ENCODE assay signal across 8 cellular contexts in genomic region chr3:184175506-184175905, GRCh38. TPM values are rescaled to one million over a fixed set of nuclear protein-coding genes. Genes with fewer than 3 reads are reported as not detected.
DNase-seq lines count a peak whose midpoint lies in the region; ATAC-seq and TF ChIP-seq lines count a peak whose summit lies in the region.

No MANE protein-coding gene starts in this region.

- peaks cover 15 to 36% of the 10 kb centered on the region in 2 donors for H3K4me1 ChIP-seq in muscle layer of duodenum (ENCODE audit: control insufficient read depth in 1 of 2, insufficient read depth in 2 of 2, low read length in 2 of 2)

- peak overlapping the region; percentile 82 for H3K4me3 ChIP-seq in AG09309 (ENCODE audit: control insufficient read depth, low read depth, low read length)
- H3K4me3 ChIP-seq in Jurkat, Clone E6-1 (ENCODE audit: low read length) = peak overlapping the region; percentile 87
- peak overlapping the region; percentile 66 to 96 for H3K4me3 ChIP-seq in muscle layer of duodenum (ENCODE audit: low read depth in 1 of 2, low read length in 2 of 2)

- in situ Hi-C loops in ACHN (cut with HindIII; ENCODE audit: low pct_ligation_motif_present, low pct_unique_long_range_greater_than_20kb, low sequenced_read_pairs) = no loop called here

- peaks cover 40 to 63% of the 10 kb centered on the region in 2 donors for H3K36me3 ChIP-seq in muscle layer of duodenum (ENCODE audit: control insufficient read depth in 1 of 2, insufficient read depth in 2 of 2, low read length in 2 of 2)

- ATAC-seq in GM21526 (IDR thresholded peaks at IDR 0.05; ENCODE audit: low FRiP score, unreplicated experiment) = no peak

- H3K9me3 ChIP-seq in muscle layer of duodenum (ENCODE audit: control insufficient read depth in 1 of 2, low read length in 2 of 2) = no peaks in the 10 kb centered on the region

- H3K27me3 ChIP-seq in muscle layer of duodenum (ENCODE audit: low read depth, low read length) = no peaks in the 10 kb centered on the region

- DNase-seq in AG09309 (ENCODE audit: low read depth) = no peak
- no peak for DNase-seq in Jurkat, Clone E6-1 (ENCODE audit: low read depth, low spot score)
- DNase-seq in ACHN = no peak
- no peak for DNase-seq in NOMO-1 (lab: John Stamatoyannopoulos, UW; ENCODE audit: unreplicated experiment in 2 of 2)
- DNase-seq in activated gamma-delta T cell treated with Interleukin-2 at 50 U/mL for 16 hours = no peak

- TF ChIP-seq CTCF in AG09309 (IDR thresholded peaks at IDR 0.05; ENCODE audit: control insufficient read depth, insufficient read depth, low read depth, low read length, missing control alignments) = no peak

- H3K27ac ChIP-seq in cingulate gyrus (ENCODE audit: low read depth, low read length) (peak overlapping the region; percentile 93), muscle layer of duodenum (ENCODE audit: low read length) (peak overlapping the region; percentile 95)

RNA-seq across cellular contexts. Expression of gene AP2M1, which starts 0.9 kb away (rescaled TPM):
- 330 TPM for polyA plus RNA-seq in Jurkat, Clone E6-1 (2012; ENCODE audit: insufficient read depth, insufficient read length)

RNA-seq across cellular contexts. Expression of gene ABCF3, which starts 10.5 kb away (rescaled TPM):
- polyA plus RNA-seq in Jurkat, Clone E6-1 (2012; ENCODE audit: insufficient read depth, insufficient read length) = 57.7 TPM

RNA-seq across cellular contexts. Expression of gene DVL3, which starts 20.3 kb away (rescaled TPM):
- polyA plus RNA-seq in Jurkat, Clone E6-1 (2012; ENCODE audit: insufficient read depth, insufficient read length) = 48.0 TPM

RNA-seq across cellular contexts. Expression of gene EIF2B5, which starts 40.3 kb away (rescaled TPM):
- 76.1 TPM for polyA plus RNA-seq in Jurkat, Clone E6-1 (2012; ENCODE audit: insufficient read depth, insufficient read length)

RNA-seq across cellular contexts. Expression of gene VWA5B2, which starts 53.9 kb away (rescaled TPM):
- polyA plus RNA-seq in Jurkat, Clone E6-1 (2012; ENCODE audit: insufficient read depth, insufficient read length) = 3.1 TPM
